8 cellular contexts compared by ENCODE assay signal in the genomic region with DNA sequence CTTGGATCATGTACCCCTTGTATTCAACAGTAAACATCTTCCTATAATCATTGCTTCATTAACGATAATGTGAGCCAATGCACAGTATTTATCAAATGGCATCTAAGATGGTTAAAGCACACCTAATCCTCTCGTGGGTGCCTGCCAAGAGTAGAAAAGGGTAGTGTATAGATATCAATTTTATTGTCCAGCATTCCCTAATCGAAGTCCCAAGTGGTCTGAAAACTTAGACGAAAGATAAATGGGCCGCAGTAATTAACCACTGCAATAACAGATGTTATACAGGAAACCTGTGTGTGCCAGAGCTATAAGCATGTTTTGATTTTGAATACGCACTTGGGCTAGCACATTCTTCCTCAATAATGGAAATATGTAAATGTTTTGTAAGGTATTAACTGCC. TPM values are rescaled to one million over a fixed set of nuclear protein-coding genes. Genes with fewer than 3 reads are reported as not detected.
A peak's percentile ranks its signal among the peaks of the same experiment; 100 is the strongest.
DNase-seq lines count a peak whose midpoint lies in the region; ATAC-seq and TF ChIP-seq lines count a peak whose summit lies in the region.

No MANE protein-coding gene starts in this region.

- TF ChIP-seq CTCF in MCF 10A (IDR thresholded peaks at IDR 0.05; ENCODE audit: unreplicated experiment) (no peak), upper lobe of left lung (IDR thresholded peaks at IDR 0.05) (no peak)

- peak overlapping the region; percentile 45 for H3K9ac ChIP-seq in muscle layer of colon (ENCODE audit: low read length)

- no peak for TF ChIP-seq POLR2A in upper lobe of left lung (IDR thresholded peaks at IDR 0.05)

- H3K36me3 ChIP-seq in muscle layer of colon (ENCODE audit: insufficient read depth, low read length): no peaks in the 10 kb centered on the region
- H3K36me3 ChIP-seq in upper lobe of left lung: no peaks in the 10 kb centered on the region

- H3K9me3 ChIP-seq in muscle layer of colon (ENCODE audit: low read length): no peaks in the 10 kb centered on the region
- H3K9me3 ChIP-seq in upper lobe of left lung: no peaks in the 10 kb centered on the region

- TSS peak; percentile 20 for BruUV-seq in MCF 10A (replicated peaks; lab: Mats Ljungman, UMichigan)

- H3K4me1 ChIP-seq in muscle layer of colon (ENCODE audit: insufficient read depth, low read length) (peaks cover 24% of the 10 kb centered on the region), upper lobe of left lung (peaks cover 12 to 35% (median 22%) of the 10 kb centered on the region in 4 donors)

- peak overlapping the region; percentile 87 for H3K4me3 Mint-ChIP-seq in activated T-cell treated with anti-CD3 and anti-CD28 coated beads, Interleukin-2, amount 50 U/mL, for 72 hours
- peak overlapping the region; percentile 91 for H3K4me3 Mint-ChIP-seq in MCF 10A (ENCODE audit: unreplicated experiment)

- no peak for TF ChIP-seq EP300 in upper lobe of left lung (IDR thresholded peaks at IDR 0.05)

- no peaks in the 10 kb centered on the region for H3K27me3 Mint-ChIP-seq in activated T-cell treated with anti-CD3 and anti-CD28 coated beads, Interleukin-2, amount 50 U/mL, for 72 hours (ENCODE audit: low read depth)
- H3K27me3 Mint-ChIP-seq in MCF 10A (ENCODE audit: insufficient read depth, unreplicated experiment): no peaks in the 10 kb centered on the region

- no peak for DNase-seq in activated T-cell treated with anti-CD3 and anti-CD28 coated beads, Interleukin-2, amount 50 U/mL, for 72 hours
- DNase-seq in activated T-cell treated with anti-CD3 and anti-CD28 coated beads, Interleukin-2, amount 50 U/mL, for 1 hour: no peak
- DNase-seq in MCF 10A (ENCODE audit: unreplicated experiment): no peak
- no peak for DNase-seq in upper lobe of left lung

- peaks cover 0 to 3% of the 10 kb centered on the region in 2 donors for H3K36me3 Mint-ChIP-seq in activated T-cell treated with anti-CD3 and anti-CD28 coated beads, Interleukin-2, amount 50 U/mL, for 72 hours (ENCODE audit: insufficient read depth in 2 of 2)
- H3K36me3 Mint-ChIP-seq in MCF 10A (ENCODE audit: insufficient read depth, unreplicated experiment): peaks cover 7% of the 10 kb centered on the region

- H3K4me1 Mint-ChIP-seq in activated T-cell treated with anti-CD3 and anti-CD28 coated beads, Interleukin-2, amount 50 U/mL, for 72 hours (ENCODE audit: low read depth): peaks cover 28% of the 10 kb centered on the region
- H3K4me1 Mint-ChIP-seq in MCF 10A (ENCODE audit: insufficient read depth, unreplicated experiment): peaks cover 26% of the 10 kb centered on the region

- H3K27ac ChIP-seq in muscle layer of colon (ENCODE audit: low read depth, low read length) (peak overlapping the region; percentile 89), upper lobe of left lung (peak overlapping the region in 3 of 4 donors; percentile 45 to 90 (median 82))

- POLR2A ChIA-PET in MCF 10A (lab: Yijun Ruan, JAX): interaction anchor here (0.5 to 11.7 kb wide), 38 partner anchors 9 to 1828 kb away, joined by 3 to 423 read pairs (median 10); a partner anchor contains a TSS

- WGBS in upper lobe of left lung, 2 donors: 29 to 40% methylated on average over 6 of the region's 6 CpGs

- intact Hi-C loops in MCF 10A (cut with micrococcal nuclease): loop anchor here (5.0 kb wide), 1 partner anchor 591 kb away; no protein-coding TSS in a partner anchor

- H3K9me3 Mint-ChIP-seq in activated T-cell treated with anti-CD3 and anti-CD28 coated beads, Interleukin-2, amount 50 U/mL, for 72 hours: peaks cover 0 to 4% of the 10 kb centered on the region in 2 donors
- no peaks in the 10 kb centered on the region for H3K9me3 Mint-ChIP-seq in MCF 10A (ENCODE audit: unreplicated experiment)

- peak overlapping the region; percentile 92 for H3K27ac Mint-ChIP-seq in activated T-cell treated with anti-CD3 and anti-CD28 coated beads, Interleukin-2, amount 50 U/mL, for 72 hours
- peak overlapping the region; percentile 94 for H3K27ac Mint-ChIP-seq in MCF 10A (ENCODE audit: low read depth, unreplicated experiment)

- CTCF ChIA-PET in MCF 10A (lab: Yijun Ruan, JAX): interaction anchor here (0.7 to 10.1 kb wide), 25 partner anchors 9 to 1816 kb away, joined by 3 to 114 read pairs (median 7); no protein-coding TSS in a partner anchor

- H3K27me3 ChIP-seq in muscle layer of colon (ENCODE audit: control insufficient read depth in 1 of 2, insufficient read depth in 2 of 2, low read length in 2 of 2) (no peaks in the 10 kb centered on the region), upper lobe of left lung (no peaks in the 10 kb centered on the region)

- peak overlapping the region in 1 of 2 donors; percentile 69 for H3K4me3 ChIP-seq in muscle layer of colon (ENCODE audit: low read depth in 1 of 2, low read length in 2 of 2)
- H3K4me3 ChIP-seq in upper lobe of left lung: peak overlapping the region in 3 of 4 donors; percentile 56 to 70 (median 59)

- no peak for ATAC-seq in activated T-cell treated with anti-CD3 and anti-CD28 coated beads, Interleukin-2, amount 50 U/mL, for 72 hours (replicated peaks in 1 of 2)
- ATAC-seq in upper lobe of left lung (ENCODE audit: low FRiP score in 2 of 2) (no peak), GM18909 (IDR thresholded peaks at IDR 0.05; ENCODE audit: poor library complexity, unreplicated experiment) (no peak), HG03457 (IDR thresholded peaks at IDR 0.05; ENCODE audit: unreplicated experiment) (no peak), HG02610 (IDR thresholded peaks at IDR 0.05; ENCODE audit: unreplicated experiment) (no peak)

RNA-seq across cellular contexts. Expression of a gene that starts 0.6 kb away (rescaled TPM):
- total RNA-seq in activated T-cell treated with anti-CD3 and anti-CD28 coated beads, Interleukin-2, amount 50 U/mL, for 72 hours: 10 to 100 TPM; 14.9 to 26.9 TPM
- 74.3 and 85.8 TPM in 2 replicates for total RNA-seq in MCF 10A (2022)
- total RNA-seq in upper lobe of left lung: 10 to 100 TPM; 40.9 to 78.4 (median 51.3) TPM
